Comparison of ENCODE assay signal across 18 cellular contexts in genomic region chr12:80692114-80692513, GRCh38. TPM values are rescaled to one million over a fixed set of nuclear protein-coding genes. Genes with fewer than 3 reads are reported as not detected.
A peak's percentile ranks its signal among the peaks of the same experiment; 100 is the strongest.
DNase-seq lines count a peak whose midpoint lies in the region; ATAC-seq lines count a peak whose summit lies in the region.
"Had no signal": no experiment of that assay in that cellular context is flagged by ENCODE, and none has a peak within 500 bp of the region (broad histone marks: within the 10 kb centered on the region; RNA-seq: fewer than 3 reads in every experiment).

No MANE protein-coding gene starts in this region.

- DNase-seq in cerebellar cortex (ENCODE audit: low spot score) (peak; percentile 95), OCI-M1 (lab: John Stamatoyannopoulos, UW) (no peak), SKM-1 treated with dmso at 0.1 percent for 144 hours (lab: John Stamatoyannopoulos, UW; ENCODE audit: unreplicated experiment) (no peak)
- no peak for DNase-seq in activated naive CD4-positive, alpha-beta T cell treated with anti-CD3 and anti-CD28 coated beads, Interleukin-2, amount 50 U/mL, for 72 hours (ENCODE audit: low spot score in 2 of 2)
- DNase-seq: activated CD8-positive, alpha-beta memory T cell treated with anti-CD3 and anti-CD28 coated beads, Interleukin-2, amount 10 ng/mL, durations not matched to agents 7 days and 5 days; activated naive CD4-positive, alpha-beta T cell; effector CD4-positive, alpha-beta T cell; naive thymus-derived CD8-positive, alpha-beta T cell; NCI-H2227 treated with DMSO at 0.1 percent for 48 hours; stimulated activated CD4-positive, alpha-beta T cell treated with anti-CD3 and anti-CD28 coated beads, Interleukin-1b, Interleukin-23, amount 100 ng/mL, for 48 hours; thyroid gland had no signal

- ATAC-seq in GM18499 (IDR thresholded peaks at IDR 0.05; ENCODE audit: insufficient read depth, unreplicated experiment) = peak; percentile 40
- peak; percentile 79 for ATAC-seq in GM21528 (IDR thresholded peaks at IDR 0.05; ENCODE audit: low FRiP score, unreplicated experiment)
- peak; percentile 58 for ATAC-seq in HG03439 (IDR thresholded peaks at IDR 0.05; ENCODE audit: unreplicated experiment)
- no peak for ATAC-seq in HG03196 (IDR thresholded peaks at IDR 0.05; ENCODE audit: unreplicated experiment)
- no peak for ATAC-seq in activated naive CD4-positive, alpha-beta T cell treated with anti-CD3 and anti-CD28 coated beads, Interleukin-2, amount 50 U/mL, for 72 hours
- ATAC-seq: activated CD8-positive, alpha-beta memory T cell treated with anti-CD3 and anti-CD28 coated beads, Interleukin-2, amount 10 ng/mL, durations not matched to agents 7 days and 5 days; naive thymus-derived CD8-positive, alpha-beta T cell had no signal

- H3K27ac Mint-ChIP-seq in activated naive CD4-positive, alpha-beta T cell treated with anti-CD3 and anti-CD28 coated beads, Interleukin-2, amount 50 U/mL, for 72 hours = no peak overlapping the region
- H3K27ac Mint-ChIP-seq: activated CD8-positive, alpha-beta memory T cell treated with anti-CD3 and anti-CD28 coated beads, Interleukin-2, amount 10 ng/mL, durations not matched to agents 7 days and 5 days; brain; naive thymus-derived CD8-positive, alpha-beta T cell had no signal

- H3K36me3 Mint-ChIP-seq in activated naive CD4-positive, alpha-beta T cell treated with anti-CD3 and anti-CD28 coated beads, Interleukin-2, amount 50 U/mL, for 72 hours = no peaks in the 10 kb centered on the region
- H3K36me3 Mint-ChIP-seq: activated CD8-positive, alpha-beta memory T cell treated with anti-CD3 and anti-CD28 coated beads, Interleukin-2, amount 10 ng/mL, durations not matched to agents 7 days and 5 days; naive thymus-derived CD8-positive, alpha-beta T cell had no signal

- H3K9me3 Mint-ChIP-seq in activated naive CD4-positive, alpha-beta T cell treated with anti-CD3 and anti-CD28 coated beads, Interleukin-2, amount 50 U/mL, for 72 hours = peaks cover 3 to 12% of the 10 kb centered on the region in 2 donors

RNA-seq across cellular contexts. Expression of gene MYF6, which starts 15.3 kb away (rescaled TPM):
- not detected for total RNA-seq in activated naive CD4-positive, alpha-beta T cell treated with anti-CD3 and anti-CD28 coated beads, Interleukin-2, amount 50 U/mL, for 72 hours
- total RNA-seq: activated CD8-positive, alpha-beta memory T cell treated with anti-CD3 and anti-CD28 coated beads, Interleukin-2, amount 10 ng/mL, durations not matched to agents 7 days and 5 days; H4; liver; naive thymus-derived CD8-positive, alpha-beta T cell; thyroid gland had no signal

RNA-seq across cellular contexts. Expression of gene MYF5, which starts 24.6 kb away (rescaled TPM):
- not detected for total RNA-seq in activated naive CD4-positive, alpha-beta T cell treated with anti-CD3 and anti-CD28 coated beads, Interleukin-2, amount 50 U/mL, for 72 hours
- total RNA-seq: activated CD8-positive, alpha-beta memory T cell treated with anti-CD3 and anti-CD28 coated beads, Interleukin-2, amount 10 ng/mL, durations not matched to agents 7 days and 5 days; H4; liver; naive thymus-derived CD8-positive, alpha-beta T cell; thyroid gland had no signal

Comparison
In these comparisons a context has a peak if more than half of its experiments do, and no peak if none do; other contexts are left out.
1. ATAC-seq: peak in GM18499 (single experiment), GM21528 (single experiment) and HG03439 (single experiment); none in HG03196 (single experiment) and activated naive CD4-positive, alpha-beta T cell treated with anti-CD3 and anti-CD28 coated beads, Interleukin-2, amount 50 U/mL, for 72 hours (0 of 2).